In genomic region chr18:77059294-77059916, GRCh38 we compare ENCODE assay signal across 8 cellular contexts.
DNase-seq lines count a peak whose midpoint lies in the region; ATAC-seq, FAIRE-seq and TF ChIP-seq lines count a peak whose summit lies in the region.

No MANE protein-coding gene starts in this region.

- BruUV-seq in A673 (replicated peaks; lab: Mats Ljungman, UMichigan): no TSS peak

- H3K9me3 Mint-ChIP-seq in stimulated activated naive B cell treated with anti-CD40 and anti-IgM and Interleukin-4, amounts not matched to agents 10 μg/mL and 1 μg/mL and 100 μg/mL, for 72 hours: peaks cover 0 to 6% of the 10 kb centered on the region in 2 donors

- TF ChIP-seq CTCF in A673 (conservative IDR thresholded peaks at IDR 0.05; ENCODE audit: low read depth, low read length) (peak; percentile 63), WERI-Rb-1 (IDR thresholded peaks at IDR 0.05; ENCODE audit: low read depth, low read length) (peak; percentile 58; the same call in 1 of the 2 replicates)

- peak overlapping the region; percentile 38 for H3K27ac Mint-ChIP-seq in stimulated activated naive B cell treated with anti-CD40 and anti-IgM and Interleukin-4, amounts not matched to agents 10 μg/mL and 1 μg/mL and 100 μg/mL, for 72 hours

- no peak overlapping the region for H3K4me3 ChIP-seq in A673 (ENCODE audit: low read depth, low read length, poor library complexity, severe bottlenecking)
- no peak overlapping the region for H3K4me3 ChIP-seq in WERI-Rb-1 (ENCODE audit: low read depth, low read length)

- H3K4me1 Mint-ChIP-seq in stimulated activated naive B cell treated with anti-CD40 and anti-IgM and Interleukin-4, amounts not matched to agents 10 μg/mL and 1 μg/mL and 100 μg/mL, for 72 hours: peaks cover 50 to 77% of the 10 kb centered on the region in 2 donors

- CTCF ChIA-PET in A673 (lab: Charles Lee): no interaction called here

- intact Hi-C loops in A673 (cut with micrococcal nuclease; ENCODE audit: unreplicated experiment): loop anchor here (5.0 kb wide), 1 partner anchor 182 kb away; no protein-coding TSS in a partner anchor

- H3K9me3 ChIP-seq in A673 (ENCODE audit: low read depth, low read length, poor library complexity, severe bottlenecking): no peaks in the 10 kb centered on the region
- H3K9me3 ChIP-seq in WERI-Rb-1 (ENCODE audit: severe bottlenecking): no peaks in the 10 kb centered on the region

- no peak for ATAC-seq in stimulated activated naive B cell treated with anti-CD40 and anti-IgM and Interleukin-4, amounts not matched to agents 10 μg/mL and 1 μg/mL and 100 μg/mL, for 72 hours (replicated peaks)
- ATAC-seq in HG02981 (IDR thresholded peaks at IDR 0.05; ENCODE audit: unreplicated experiment): no peak

- peak overlapping the region in 1 of 2 donors; percentile 5 for H3K4me3 Mint-ChIP-seq in stimulated activated naive B cell treated with anti-CD40 and anti-IgM and Interleukin-4, amounts not matched to agents 10 μg/mL and 1 μg/mL and 100 μg/mL, for 72 hours

- H3K27me3 Mint-ChIP-seq in stimulated activated naive B cell treated with anti-CD40 and anti-IgM and Interleukin-4, amounts not matched to agents 10 μg/mL and 1 μg/mL and 100 μg/mL, for 72 hours: no peaks in the 10 kb centered on the region

- POLR2A ChIA-PET in A673 (lab: Charles Lee; ENCODE audit: low non-redundant PET): no interaction called here

- DNase-seq in A673 (ENCODE audit: low spot score): peak; percentile 68
- DNase-seq in EH (ENCODE audit: low read depth): peak; percentile 69
- peak; percentile 76 for DNase-seq in NCI-H146 (lab: John Stamatoyannopoulos, UW)
- DNase-seq in WERI-Rb-1: peak; percentile 77
- peak in 1 of 2 donors; percentile 54 for DNase-seq in frontal cortex (ENCODE audit: low spot score in 2 of 2)
- no peak for DNase-seq in stimulated activated naive B cell treated with anti-CD40 and anti-IgM and Interleukin-4, amounts not matched to agents 10 μg/mL and 1 μg/mL and 100 μg/mL, for 72 hours
- DNase-seq in islet precursor cell: no peak

- peak; percentile 99 for FAIRE-seq in frontal cortex (lab: Jason Lieb, UNC)

- no peaks in the 10 kb centered on the region for H3K4me1 ChIP-seq in A673 (ENCODE audit: insufficient read depth, low read length, poor library complexity, severe bottlenecking)

- no peaks in the 10 kb centered on the region for H3K36me3 ChIP-seq in A673 (ENCODE audit: insufficient read depth, low read length, poor library complexity, severe bottlenecking)
- no peaks in the 10 kb centered on the region for H3K36me3 ChIP-seq in WERI-Rb-1

- no peak overlapping the region for H3K27ac ChIP-seq in A673 (ENCODE audit: low read depth, low read length, poor library complexity, severe bottlenecking)
- no peak overlapping the region for H3K27ac ChIP-seq in WERI-Rb-1

- H3K36me3 Mint-ChIP-seq in stimulated activated naive B cell treated with anti-CD40 and anti-IgM and Interleukin-4, amounts not matched to agents 10 μg/mL and 1 μg/mL and 100 μg/mL, for 72 hours: peaks cover 47 to 57% of the 10 kb centered on the region in 2 donors

- no peaks in the 10 kb centered on the region for H3K27me3 ChIP-seq in A673 (replicated peaks; ENCODE audit: insufficient read depth, low read depth, low read length, poor library complexity)
- no peaks in the 10 kb centered on the region for H3K27me3 ChIP-seq in WERI-Rb-1 (ENCODE audit: insufficient read depth, low read depth, severe bottlenecking)

Comparison
In these comparisons a context has a peak if more than half of its experiments do, and no peak if none do; other contexts are left out.
1. DNase-seq: peak in A673 (single experiment), EH (single experiment), NCI-H146 (single experiment) and WERI-Rb-1 (single experiment); none in stimulated activated naive B cell treated with anti-CD40 and anti-IgM and Interleukin-4, amounts not matched to agents 10 μg/mL and 1 μg/mL and 100 μg/mL, for 72 hours (single experiment) and islet precursor cell (single experiment).